ENCODE assay signal across 8 cellular contexts in genomic region chr7:154928136-154929005, GRCh38.
DNase-seq lines count a peak whose midpoint lies in the region; ATAC-seq and TF ChIP-seq lines count a peak whose summit lies in the region.

No MANE protein-coding gene starts in this region.

- no peak overlapping the region for H3K18ac ChIP-seq in mesendoderm (ENCODE audit: low read length)

- no peak overlapping the region for H3K4ac ChIP-seq in mesendoderm (ENCODE audit: low read depth, low read length)

- no peak overlapping the region for H3K23ac ChIP-seq in mesendoderm (ENCODE audit: low read length)

- no peaks in the 10 kb centered on the region for H3K79me2 ChIP-seq in mesendoderm (ENCODE audit: control insufficient read depth, insufficient read depth, low read length)

- TF ChIP-seq CTCF in WERI-Rb-1 (IDR thresholded peaks at IDR 0.05; ENCODE audit: low read depth, low read length) = no peak

- H3K9ac ChIP-seq in mesendoderm (ENCODE audit: low read length) = no peak overlapping the region

- ATAC-seq in GM18511 (IDR thresholded peaks at IDR 0.05; ENCODE audit: unreplicated experiment) = peak; percentile 87
- ATAC-seq in HG02943 (IDR thresholded peaks at IDR 0.05; ENCODE audit: low read depth, unreplicated experiment) = peak; percentile 73

- H3K4me3 ChIP-seq in WERI-Rb-1 (ENCODE audit: low read depth, low read length) (no peak overlapping the region), mesendoderm (ENCODE audit: low read length) (no peak overlapping the region)

- H3K4me2 ChIP-seq in mesendoderm (ENCODE audit: low read length) = no peak overlapping the region

- H3K79me1 ChIP-seq in mesendoderm (ENCODE audit: low read length) = no peaks in the 10 kb centered on the region

- H3K27ac ChIP-seq in WERI-Rb-1 (no peak overlapping the region), mesendoderm (ENCODE audit: low read depth, low read length) (no peak overlapping the region)

- WGBS in mesendoderm (ENCODE audit: extremely low coverage, insufficient coverage, low lambda C conversion rate) = no CpG with 5 or more reads among the region's 17 CpGs

- no peak overlapping the region for H2AK5ac ChIP-seq in mesendoderm (ENCODE audit: low read length)

- H2BK120ac ChIP-seq in mesendoderm (ENCODE audit: low read depth, low read length) = no peak overlapping the region

- H4K5ac ChIP-seq in mesendoderm (ENCODE audit: low read length) = no peak overlapping the region

- H3K36me3 ChIP-seq in WERI-Rb-1 (no peaks in the 10 kb centered on the region), mesendoderm (ENCODE audit: control insufficient read depth, insufficient read depth, low read length) (no peaks in the 10 kb centered on the region)

- peaks cover 2% of the 10 kb centered on the region for H3K9me3 ChIP-seq in WERI-Rb-1 (ENCODE audit: severe bottlenecking)

- H2BK5ac ChIP-seq in mesendoderm (ENCODE audit: low read length) = no peak overlapping the region

- no peak overlapping the region for H4K8ac ChIP-seq in mesendoderm (ENCODE audit: low read depth, low read length)

- no peak overlapping the region for H2BK15ac ChIP-seq in mesendoderm (replicated peaks; ENCODE audit: low read depth)

- H3K4me1 ChIP-seq in mesendoderm (ENCODE audit: control insufficient read depth, low read depth, low read length) = no peaks in the 10 kb centered on the region

- no peak overlapping the region for H3K56ac ChIP-seq in mesendoderm (ENCODE audit: low read length)

- DNase-seq in AG08396 (ENCODE audit: low spot score) = peak; percentile 75
- peak; percentile 73 for DNase-seq in NCI-H187 treated with DMSO at 0.1 percent for 48 hours (lab: John Stamatoyannopoulos, UW)
- peak; percentile 37 for DNase-seq in WERI-Rb-1
- peak; percentile 91 to 95 for DNase-seq in dermis microvascular lymphatic vessel endothelial cell (ENCODE audit: low read depth in 2 of 2)
- peak; percentile 91 for DNase-seq in mesendoderm
- peak; percentile 89 for DNase-seq in stromal cell of bone marrow (ENCODE audit: low read depth)

- H3K27me3 ChIP-seq in WERI-Rb-1 (ENCODE audit: insufficient read depth, low read depth, severe bottlenecking) (peaks cover 18% of the 10 kb centered on the region), mesendoderm (ENCODE audit: insufficient read depth, low read length, poor library complexity) (no peaks in the 10 kb centered on the region)

Comparison
In these comparisons a context has a peak if more than half of its experiments do, and no peak if none do; other contexts are left out.
1. DNase-seq: peak in every context shown above with its lines; median percentile 93 in dermis microvascular lymphatic vessel endothelial cell; 91 in mesendoderm; 89 in stromal cell of bone marrow; 75 in AG08396; 73 in NCI-H187 treated with DMSO at 0.1 percent for 48 hours; 37 in WERI-Rb-1.